ENCODE assay signal across 8 cellular contexts in the genomic region with DNA sequence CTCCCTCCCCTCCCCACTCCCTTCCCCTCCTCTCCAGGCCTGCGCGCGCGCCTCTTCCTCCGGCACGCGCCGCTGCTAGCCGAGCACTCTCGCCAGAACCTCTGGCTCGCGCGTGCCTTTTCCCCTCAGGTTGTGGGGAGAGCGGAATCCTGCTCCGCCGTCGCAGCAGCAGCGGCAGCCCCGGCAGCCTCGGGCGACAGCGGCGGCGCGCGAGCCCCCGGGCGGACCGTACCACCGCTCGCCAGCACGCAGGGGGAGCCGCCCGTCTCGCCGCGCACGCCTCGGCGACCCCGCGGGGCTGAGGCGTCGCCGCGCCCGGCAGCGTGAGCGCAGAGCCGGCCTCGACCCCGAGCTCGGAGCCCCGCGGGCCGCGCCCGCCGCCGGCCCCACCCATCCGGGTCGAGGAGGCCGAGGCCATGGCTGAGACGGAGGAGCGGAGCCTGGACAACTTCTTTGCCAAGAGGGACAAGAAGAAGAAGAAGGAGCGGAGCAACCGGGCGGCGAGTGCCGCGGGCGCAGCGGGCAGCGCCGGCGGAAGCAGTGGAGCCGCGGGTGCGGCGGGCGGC. TPM values are rescaled to one million over a fixed set of nuclear protein-coding genes. Genes with fewer than 3 reads are reported as not detected.
DNase-seq lines count a peak whose midpoint lies in the region; ATAC-seq, FAIRE-seq and TF ChIP-seq lines count a peak whose summit lies in the region.

CDV3 (plus strand) TSS at position 58 of the 566 bp plus-strand sequence; CDS start at position 417, 359 bp downstream.

- H3K36me3 ChIP-seq in CD8-positive, alpha-beta memory T cell (ENCODE audit: insufficient read depth, low read length) = peaks cover 23% of the 10 kb centered on the region
- peaks cover 35% of the 10 kb centered on the region for H3K36me3 ChIP-seq in HUES48 (ENCODE audit: control insufficient read depth, insufficient read depth, low read length)
- H3K36me3 ChIP-seq in breast epithelium = no peaks in the 10 kb centered on the region
- peaks cover 0 to 14% of the 10 kb centered on the region in 2 experiments; a peak in 1 of 5 replicates for H3K36me3 ChIP-seq in HepG2 (replicated peaks in 1 of 2; ENCODE audit: control insufficient read depth in 1 of 2, insufficient read depth in 2 of 2, low read length in 2 of 2)
- no peaks in the 10 kb centered on the region for H3K36me3 ChIP-seq in testis (ENCODE audit: low read depth, missing control alignments)

- peaks cover 34% of the 10 kb centered on the region for H4K20me1 ChIP-seq in HepG2 (ENCODE audit: insufficient read depth, low read length)

- no peaks in the 10 kb centered on the region for H3K9me3 ChIP-seq in CD8-positive, alpha-beta memory T cell (ENCODE audit: low read length)
- H3K9me3 ChIP-seq in HUES48 (ENCODE audit: control insufficient read depth, insufficient read depth, low read length) (no peaks in the 10 kb centered on the region), breast epithelium (no peaks in the 10 kb centered on the region), HepG2 (ENCODE audit: low read length) (no peaks in the 10 kb centered on the region), testis (no peaks in the 10 kb centered on the region)

- FAIRE-seq in HepG2 (lab: Jason Lieb, UNC) = no peak

- H3K27ac ChIP-seq in CD8-positive, alpha-beta memory T cell (ENCODE audit: low read depth, low read length) = peak within 1 kb of the TSS; percentile 95
- H3K27ac ChIP-seq in HUES48 (ENCODE audit: low read depth, low read length) (peak within 1 kb of the TSS; percentile 95), breast epithelium (peak within 1 kb of the TSS; percentile 97 to 99), HepG2 (ENCODE audit: extremely low read length, insufficient read depth, low read length) (peak within 1 kb of the TSS; percentile 93), testis (peak within 1 kb of the TSS; percentile 95 to 98)

- H3K9ac ChIP-seq in HUES48 (ENCODE audit: low read depth, low read length) = peak within 1 kb of the TSS; percentile 90
- peak within 1 kb of the TSS; percentile 91 for H3K9ac ChIP-seq in HepG2 (ENCODE audit: insufficient read depth, low read depth, low read length)

- peak within 1 kb of the TSS; percentile 95 to 100 (median 99) for H3K27ac Mint-ChIP-seq in CD8-positive, alpha-beta memory T cell

- no peaks in the 10 kb centered on the region for H3K9me3 Mint-ChIP-seq in CD8-positive, alpha-beta memory T cell

- peaks cover 8 to 43% (median 10%) of the 10 kb centered on the region in 3 donors for H3K36me3 Mint-ChIP-seq in CD8-positive, alpha-beta memory T cell

- peak in 2 of 5 donors; percentile 89 to 92 for DNase-seq in CD8-positive, alpha-beta memory T cell
- DNase-seq in breast epithelium (ENCODE audit: low spot score in 2 of 2) = no peak
- no peak for DNase-seq in HepG2 (ENCODE audit: low spot score)
- DNase-seq in testis = no peak
- no peak for DNase-seq in NCI-H146 (lab: John Stamatoyannopoulos, UW)
- DNase-seq in NK-92 (lab: John Stamatoyannopoulos, UW; ENCODE audit: unreplicated experiment) = no peak

- H2AFZ ChIP-seq in HepG2 (ENCODE audit: low read length) = peak within 1 kb of the TSS; percentile 30

- H3K4me2 ChIP-seq in HepG2 (ENCODE audit: low read depth, low read length) = peak within 1 kb of the TSS; percentile 84

- POLR2A ChIA-PET in CD8-positive, alpha-beta memory T cell (lab: Charles Lee) = interaction anchor here (0.6 to 4.4 kb wide), 23 partner anchors 10 to 1731 kb away, joined by 3 to 50 read pairs (median 4); partner anchors contain the start of genes ANAPC13, CEP63, DNAJC13 and TOPBP1
- POLR2A ChIA-PET in HepG2 (lab: Yijun Ruan, JAX) = interaction anchor here (0.7 to 3.2 kb wide), 31 partner anchors 9 to 227 kb away, joined by 3 to 22 read pairs (median 5); partner anchors contain the start of gene TF

- in situ Hi-C loops in HepG2 (cut with HindIII; ENCODE audit: extremely low pct_ligation_motif_present, low pct_unique_long_range_greater_than_20kb) = loop anchor here (5.0 to 10.0 kb wide), 2 partner anchors 81 to 109 kb away; no protein-coding TSS in a partner anchor

- peaks cover 57 to 65% (median 59%) of the 10 kb centered on the region in 3 donors for H3K4me1 Mint-ChIP-seq in CD8-positive, alpha-beta memory T cell

- TF ChIP-seq RAD21 in HepG2 (CRISPR knock-in tag; IDR thresholded peaks at IDR 0.05) = peak; percentile 58

- TF ChIP-seq EP300 in HepG2 (IDR thresholded peaks at IDR 0.05; ENCODE audit: low read depth in 2 of 2, low read length in 2 of 2) (no peak), HepG2 (CRISPR knock-in tag; IDR thresholded peaks at IDR 0.05; ENCODE audit: borderline replicate concordance) (no peak)

- TF ChIP-seq CTCF in breast epithelium (IDR thresholded peaks at IDR 0.05) (no peak), HepG2 (CRISPR knock-in tag; IDR thresholded peaks at IDR 0.05) (no peak), testis (IDR thresholded peaks at IDR 0.05) (no peak)

- H3K27me3 Mint-ChIP-seq in CD8-positive, alpha-beta memory T cell = peaks cover 0 to 3% of the 10 kb centered on the region in 2 donors

- peaks cover 38% of the 10 kb centered on the region for H3K79me2 ChIP-seq in HepG2 (ENCODE audit: insufficient read depth, low read length)

- ATAC-seq in GM21423 (IDR thresholded peaks at IDR 0.05; ENCODE audit: unreplicated experiment) (peak; percentile 19), HepG2 (peak; percentile 50)

- no TSS peak for BruUV-seq in HepG2 (replicated peaks; lab: Mats Ljungman, UMichigan)

- intact Hi-C loops in breast epithelium (cut with DNase I; ENCODE audit: low total_unique reads) = no loop called here
- intact Hi-C loops in HepG2 (cut with micrococcal nuclease; ENCODE audit: unreplicated experiment) = loop anchor here (1.0 to 10.0 kb wide), 3 partner anchors 37 to 849 kb away; partner anchors contain the start of gene NPHP3
- intact Hi-C loops in testis (cut with DNase I; ENCODE audit: low total_unique reads) = no loop called here

- no peaks in the 10 kb centered on the region for H3K27me3 ChIP-seq in CD8-positive, alpha-beta memory T cell (ENCODE audit: insufficient read depth, low read length, poor library complexity, severe bottlenecking)
- no peaks in the 10 kb centered on the region for H3K27me3 ChIP-seq in HUES48 (ENCODE audit: control insufficient read depth, insufficient read depth, low read length)
- H3K27me3 ChIP-seq in breast epithelium = no peaks in the 10 kb centered on the region
- H3K27me3 ChIP-seq in HepG2 (ENCODE audit: control insufficient read depth in 1 of 2, insufficient read depth in 2 of 2, low read length in 2 of 2) = no peaks in the 10 kb centered on the region
- no peaks in the 10 kb centered on the region for H3K27me3 ChIP-seq in testis

- CTCF ChIA-PET in CD8-positive, alpha-beta memory T cell (lab: Charles Lee) = interaction anchor here (0.9 to 2.5 kb wide), 8 partner anchors 66 to 125 kb away, joined by 3 to 13 read pairs (median 3); partner anchors contain the start of gene TOPBP1
- CTCF ChIA-PET in HepG2 (lab: Yijun Ruan, JAX; ENCODE audit: low intra/inter-chr PET ratio, low total read pairs) = no interaction called here

- H3K4me1 ChIP-seq in CD8-positive, alpha-beta memory T cell (ENCODE audit: insufficient read depth, low read length) = peaks cover 47% of the 10 kb centered on the region
- H3K4me1 ChIP-seq in HUES48 (ENCODE audit: control insufficient read depth, insufficient read depth, low read length) = peaks cover 26% of the 10 kb centered on the region
- peaks cover 0 to 16% of the 10 kb centered on the region in 2 donors for H3K4me1 ChIP-seq in breast epithelium
- peaks cover 72% of the 10 kb centered on the region for H3K4me1 ChIP-seq in HepG2 (ENCODE audit: insufficient read depth, low read length)
- peaks cover 24% of the 10 kb centered on the region for H3K4me1 ChIP-seq in testis

- WGBS in HepG2 (ENCODE audit: low lambda C conversion rate) = 1% methylated on average over 14 of the region's 81 CpGs
- 0 to 4% methylated on average over 5 to 62 of the region's 81 CpGs for WGBS in testis, 2 donors

- TF ChIP-seq POLR2A in breast epithelium (IDR thresholded peaks at IDR 0.05) (peak; percentile 50), HepG2 (IDR thresholded peaks at IDR 0.05; ENCODE audit: insufficient read depth in 1 of 2, low read depth in 2 of 2, low read length in 2 of 2) (peak; percentile 27 to 61; a peak in 2 of 4 replicates), testis (IDR thresholded peaks at IDR 0.05) (peak; percentile 39)

- peak within 1 kb of the TSS; percentile 85 for H3K4me3 ChIP-seq in CD8-positive, alpha-beta memory T cell (ENCODE audit: low read length)
- peak within 1 kb of the TSS; percentile 95 for H3K4me3 ChIP-seq in HUES48 (ENCODE audit: low read depth, low read length)
- H3K4me3 ChIP-seq in breast epithelium = peak within 1 kb of the TSS; percentile 56 to 91 (median 84)
- peak within 1 kb of the TSS; percentile 80 to 92 (median 81) for H3K4me3 ChIP-seq in HepG2 (replicated peaks in 1 of 3; ENCODE audit: insufficient read depth in 1 of 3, low read depth in 2 of 3, low read length in 3 of 3)
- peak within 1 kb of the TSS; percentile 90 to 91 for H3K4me3 ChIP-seq in testis

- H3K4me3 Mint-ChIP-seq in CD8-positive, alpha-beta memory T cell = peak within 1 kb of the TSS; percentile 89 to 99 (median 97)

RNA-seq across cellular contexts. Expression of gene CDV3, which starts in this region (rescaled TPM):
- total RNA-seq in CD8-positive, alpha-beta memory T cell = 100 to 1,000 TPM; 298 to 322 TPM
- polyA plus RNA-seq in CD8-positive, alpha-beta memory T cell = 71.5 TPM
- total RNA-seq in breast epithelium = 100 to 1,000 TPM; 119 to 188 (median 141) TPM
- 145 and 190 TPM in 2 replicates for total RNA-seq in HepG2 (2016; rRNA removed; fragmentation: Illumina TruSeq; extraction: Trizol)
- total RNA-seq in HepG2 (2016; cell fraction: cytosol; rRNA removed; fragmentation: Illumina TruSeq; extraction: Trizol; ENCODE audit: low read depth) = 29.7 and 31.6 TPM in 2 replicates
- 140 and 167 TPM in 2 replicates for total RNA-seq in HepG2 (2016; cell fraction: insoluble cytoplasmic fraction; rRNA removed; fragmentation: Illumina TruSeq; extraction: Trizol)
- total RNA-seq in HepG2 (2016; cell fraction: membrane; rRNA removed; fragmentation: Illumina TruSeq; extraction: Trizol) = 96.9 and 108 TPM in 2 replicates
- 70.3 and 72.0 TPM in 2 replicates for total RNA-seq in HepG2 (2016; cell fraction: nucleus; rRNA removed; fragmentation: Illumina TruSeq; extraction: Trizol)
- polyA plus RNA-seq in HepG2 (2011; rRNA removed) = 44.9 and 46.6 TPM in 2 replicates
- polyA plus RNA-seq in HepG2 (2011; cell fraction: cytosol; rRNA removed) = 20.0 and 35.2 TPM in 2 replicates
- 11.8 and 17.9 TPM in 2 replicates for polyA plus RNA-seq in HepG2 (2011; cell fraction: nucleus; rRNA removed)
- polyA plus RNA-seq in HepG2 (2012) = 98.7 and 98.9 TPM in 2 replicates
- polyA plus RNA-seq in HepG2 (2016; cell fraction: cytosol; fragmentation: Illumina TruSeq; extraction: Trizol; ENCODE audit: low read depth) = 29.7 and 32.6 TPM in 2 replicates
- 154 TPM in 2 replicates for polyA plus RNA-seq in HepG2 (2016; cell fraction: insoluble cytoplasmic fraction; fragmentation: Illumina TruSeq; extraction: Trizol; ENCODE audit: low read depth)
- polyA plus RNA-seq in HepG2 (2016; cell fraction: membrane; fragmentation: Illumina TruSeq; extraction: Trizol; ENCODE audit: low read depth) = 62.3 and 67.4 TPM in 2 replicates
- polyA plus RNA-seq in HepG2 (2016; cell fraction: nucleus; fragmentation: Illumina TruSeq; extraction: Trizol; ENCODE audit: insufficient read depth, low read depth) = 72.4 and 78.4 TPM in 2 replicates
- polyA minus RNA-seq in HepG2 (2011; rRNA and poly(A)+ RNA removed; ENCODE audit: low replicate concordance) = 25.2 and 41.8 TPM in 2 replicates
- 46.6 and 59.2 TPM in 2 replicates for polyA minus RNA-seq in HepG2 (2011; cell fraction: cytosol; rRNA and poly(A)+ RNA removed)
- polyA minus RNA-seq in HepG2 (2011; cell fraction: nucleus; rRNA and poly(A)+ RNA removed) = 35.8 and 50.4 TPM in 2 replicates
- 100 to 1,000 TPM; 104 to 135 TPM for total RNA-seq in testis
- 179 TPM for polyA plus RNA-seq in testis (ENCODE audit: insufficient read depth, low read depth, low replicate concordance)
